13 cellular contexts compared by ENCODE assay signal in genomic region chr13:26881154-26881553, GRCh38.
A peak's percentile ranks its signal among the peaks of the same experiment; 100 is the strongest.
DNase-seq lines count a peak whose midpoint lies in the region; ATAC-seq and TF ChIP-seq lines count a peak whose summit lies in the region.
"Had no signal": no experiment of that assay in that cellular context is flagged by ENCODE, and none has a peak within 500 bp of the region (broad histone marks: within the 10 kb centered on the region; RNA-seq: fewer than 3 reads in every experiment).

No MANE protein-coding gene starts in this region.

- WGBS in thyroid gland, 2 donors, result 15 to 22% methylated on average over 6 of the region's 6 CpGs

- intact Hi-C loops in thyroid gland (cut with DNase I), result no loop called here

- TF ChIP-seq POLR2A in thyroid gland (IDR thresholded peaks at IDR 0.05), result no peak

- no peak for ATAC-seq in GM18907 (IDR thresholded peaks at IDR 0.05; ENCODE audit: unreplicated experiment)

- DNase-seq in NCI-H748 (lab: John Stamatoyannopoulos, UW; ENCODE audit: unreplicated experiment) (peak; percentile 43), NCI-H748 treated with DMSO at 0.1 percent for 48 hours (lab: John Stamatoyannopoulos, UW) (no peak), SW480 (ENCODE audit: low spot score) (peak; percentile 24), fibroblast of peridontal ligament (ENCODE audit: extremely low read depth) (peak; percentile 6), thyroid gland (peak; percentile 44 to 71), epidermal melanocyte (ENCODE audit: insufficient read length, low spot score) (no peak), GM19238 (ENCODE audit: insufficient read length, low spot score) (no peak)
- DNase-seq: activated CD8-positive, alpha-beta memory T cell treated with anti-CD3 and anti-CD28 coated beads, Interleukin-2, amount 50 U/mL, for 48 hours; amniotic stem cell; NCI-H187 treated with DMSO at 0.1 percent for 48 hours; sigmoid colon; tibial artery had no signal

- no peaks in the 10 kb centered on the region for H3K27me3 ChIP-seq in thyroid gland

- H3K9me3 ChIP-seq in thyroid gland, result no peaks in the 10 kb centered on the region

- no peaks in the 10 kb centered on the region for H3K36me3 ChIP-seq in thyroid gland
- H3K36me3 ChIP-seq: sigmoid colon, tibial artery had no signal

- no peak overlapping the region for H3K4me3 ChIP-seq in thyroid gland (replicated peaks in 1 of 3)
- H3K4me3 ChIP-seq: tibial artery had no signal

- H3K27ac ChIP-seq in thyroid gland, result no peak overlapping the region
- H3K27ac ChIP-seq: sigmoid colon, tibial artery had no signal

- H3K4me1 ChIP-seq in thyroid gland, result peaks cover 0 to 11% of the 10 kb centered on the region in 2 donors
- H3K4me1 ChIP-seq: tibial artery had no signal

- TF ChIP-seq CTCF in thyroid gland (IDR thresholded peaks at IDR 0.05), result no peak

Comparison
In these comparisons a context has a peak if more than half of its experiments do, and no peak if none do; other contexts are left out.
1. DNase-seq: peak in NCI-H748 (single experiment), SW480 (single experiment), fibroblast of peridontal ligament (single experiment) and thyroid gland (2 of 2); none in NCI-H748 treated with DMSO at 0.1 percent for 48 hours (single experiment), epidermal melanocyte (single experiment) and GM19238 (single experiment).